In the genomic region with DNA sequence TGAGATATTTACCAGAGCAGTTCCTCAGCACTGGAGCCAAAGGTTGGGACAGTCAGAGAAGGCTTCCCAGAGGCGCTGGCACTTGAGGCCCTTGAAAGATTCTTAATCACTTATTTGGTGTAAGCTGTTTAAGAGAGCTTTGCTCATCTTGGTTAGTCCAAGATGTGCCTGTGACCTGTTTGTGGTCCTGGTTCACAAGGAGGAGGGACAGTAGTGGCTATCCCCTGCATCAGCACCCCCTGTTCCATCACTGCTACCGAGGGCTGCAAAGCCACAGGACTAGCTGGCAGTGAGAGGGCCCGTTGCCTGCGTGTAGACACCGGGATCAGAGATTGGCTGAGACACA, we compare ENCODE assay signal across 1 cellular context.
A peak's percentile ranks its signal among the peaks of the same experiment; 100 is the strongest.
TF ChIP-seq lines count a peak whose summit lies in the region.

No MANE protein-coding gene starts in this region.

TF ChIP-seq in HepG2, 621 proteins besides CTCF, POLR2A, EP300 and RAD21 (continued from another document and continues in another):
- TF ChIP-seq ZNF276 (CRISPR knock-in tag; IDR thresholded peaks at IDR 0.05; ENCODE audit: low read depth) = no peak
- no peak for TF ChIP-seq ARNT2 (CRISPR knock-in tag; IDR thresholded peaks at IDR 0.05; ENCODE audit: low read depth)
- no peak for TF ChIP-seq HHEX (CRISPR knock-in tag; IDR thresholded peaks at IDR 0.05)
- TF ChIP-seq ZEB1 (IDR thresholded peaks at IDR 0.05; ENCODE audit: insufficient replicate concordance, low read depth) = no peak
- no peak for TF ChIP-seq ZBTB7A (CRISPR knock-in tag; IDR thresholded peaks at IDR 0.05)
- TF ChIP-seq ZFP1 (CRISPR knock-in tag; IDR thresholded peaks at IDR 0.05) = no peak
- TF ChIP-seq HIVEP1 (CRISPR knock-in tag; IDR thresholded peaks at IDR 0.05) = no peak
- no peak for TF ChIP-seq ZNF337 (CRISPR knock-in tag; IDR thresholded peaks at IDR 0.05; ENCODE audit: borderline replicate concordance, low read depth)
- TF ChIP-seq ZNF878 (CRISPR knock-in tag; IDR thresholded peaks at IDR 0.05) = no peak
- TF ChIP-seq ZNF354B (CRISPR knock-in tag; IDR thresholded peaks at IDR 0.05) = 0 out of 2 replicates have a peak, but pooled peaks have one; percentile 66
- no peak for TF ChIP-seq SRY (CRISPR knock-in tag; IDR thresholded peaks at IDR 0.05)
- TF ChIP-seq HCFC1 (IDR thresholded peaks at IDR 0.05; ENCODE audit: low read depth, low read length) = no peak
- no peak; the same call in 1 of the 2 replicates for TF ChIP-seq PHF8 (CRISPR knock-in tag; IDR thresholded peaks at IDR 0.05)
- TF ChIP-seq ETV6 (CRISPR knock-in tag; conservative IDR thresholded peaks at IDR 0.05) = no peak
- TF ChIP-seq PRPF4 (IDR thresholded peaks at IDR 0.05; ENCODE audit: low read depth, low read length, poor library complexity, severe bottlenecking) = no peak
- no peak for TF ChIP-seq ARNT (IDR thresholded peaks at IDR 0.05)
- no peak; the same call in 1 of the 2 replicates for TF ChIP-seq YEATS2 (CRISPR knock-in tag; IDR thresholded peaks at IDR 0.05; ENCODE audit: borderline replicate concordance)
- TF ChIP-seq, protein P1, sequence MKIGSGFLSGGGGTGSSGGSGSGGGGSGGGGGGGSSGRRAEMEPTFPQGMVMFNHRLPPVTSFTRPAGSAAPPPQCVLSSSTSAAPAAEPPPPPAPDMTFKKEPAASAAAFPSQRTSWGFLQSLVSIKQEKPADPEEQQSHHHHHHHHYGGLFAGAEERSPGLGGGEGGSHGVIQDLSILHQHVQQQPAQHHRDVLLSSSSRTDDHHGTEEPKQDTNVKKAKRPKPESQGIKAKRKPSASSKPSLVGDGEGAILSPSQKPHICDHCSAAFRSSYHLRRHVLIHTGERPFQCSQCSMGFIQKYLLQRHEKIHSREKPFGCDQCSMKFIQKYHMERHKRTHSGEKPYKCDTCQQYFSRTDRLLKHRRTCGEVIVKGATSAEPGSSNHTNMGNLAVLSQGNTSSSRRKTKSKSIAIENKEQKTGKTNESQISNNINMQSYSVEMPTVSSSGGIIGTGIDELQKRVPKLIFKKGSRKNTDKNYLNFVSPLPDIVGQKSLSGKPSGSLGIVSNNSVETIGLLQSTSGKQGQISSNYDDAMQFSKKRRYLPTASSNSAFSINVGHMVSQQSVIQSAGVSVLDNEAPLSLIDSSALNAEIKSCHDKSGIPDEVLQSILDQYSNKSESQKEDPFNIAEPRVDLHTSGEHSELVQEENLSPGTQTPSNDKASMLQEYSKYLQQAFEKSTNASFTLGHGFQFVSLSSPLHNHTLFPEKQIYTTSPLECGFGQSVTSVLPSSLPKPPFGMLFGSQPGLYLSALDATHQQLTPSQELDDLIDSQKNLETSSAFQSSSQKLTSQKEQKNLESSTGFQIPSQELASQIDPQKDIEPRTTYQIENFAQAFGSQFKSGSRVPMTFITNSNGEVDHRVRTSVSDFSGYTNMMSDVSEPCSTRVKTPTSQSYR (CRISPR knock-in tag; IDR thresholded peaks at IDR 0.05; ENCODE audit: borderline replicate concordance) = no peak
- TF ChIP-seq ZNF7 (CRISPR knock-in tag; IDR thresholded peaks at IDR 0.05) = no peak
- no peak for TF ChIP-seq KDM1A (CRISPR knock-in tag; IDR thresholded peaks at IDR 0.05)
- TF ChIP-seq, protein P2, sequence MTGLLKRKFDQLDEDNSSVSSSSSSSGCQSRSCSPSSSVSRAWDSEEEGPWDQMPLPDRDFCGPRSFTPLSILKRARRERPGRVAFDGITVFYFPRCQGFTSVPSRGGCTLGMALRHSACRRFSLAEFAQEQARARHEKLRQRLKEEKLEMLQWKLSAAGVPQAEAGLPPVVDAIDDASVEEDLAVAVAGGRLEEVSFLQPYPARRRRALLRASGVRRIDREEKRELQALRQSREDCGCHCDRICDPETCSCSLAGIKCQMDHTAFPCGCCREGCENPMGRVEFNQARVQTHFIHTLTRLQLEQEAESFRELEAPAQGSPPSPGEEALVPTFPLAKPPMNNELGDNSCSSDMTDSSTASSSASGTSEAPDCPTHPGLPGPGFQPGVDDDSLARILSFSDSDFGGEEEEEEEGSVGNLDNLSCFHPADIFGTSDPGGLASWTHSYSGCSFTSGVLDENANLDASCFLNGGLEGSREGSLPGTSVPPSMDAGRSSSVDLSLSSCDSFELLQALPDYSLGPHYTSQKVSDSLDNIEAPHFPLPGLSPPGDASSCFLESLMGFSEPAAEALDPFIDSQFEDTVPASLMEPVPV (CRISPR knock-in tag; IDR thresholded peaks at IDR 0.05) = peak; percentile 51; the same call in 1 of the 2 replicates
- TF ChIP-seq ZFX (CRISPR knock-in tag; IDR thresholded peaks at IDR 0.05; ENCODE audit: low read depth) = peak; percentile 45; the same call in 1 of the 2 replicates
- no peak for TF ChIP-seq NR2C2 (CRISPR knock-in tag; IDR thresholded peaks at IDR 0.05; ENCODE audit: borderline replicate concordance)
- no peak for TF ChIP-seq ZNF543 (CRISPR knock-in tag; IDR thresholded peaks at IDR 0.05)
- no peak for TF ChIP-seq PRDM4 (CRISPR knock-in tag; IDR thresholded peaks at IDR 0.05; ENCODE audit: borderline replicate concordance)
- TF ChIP-seq, protein P3, sequence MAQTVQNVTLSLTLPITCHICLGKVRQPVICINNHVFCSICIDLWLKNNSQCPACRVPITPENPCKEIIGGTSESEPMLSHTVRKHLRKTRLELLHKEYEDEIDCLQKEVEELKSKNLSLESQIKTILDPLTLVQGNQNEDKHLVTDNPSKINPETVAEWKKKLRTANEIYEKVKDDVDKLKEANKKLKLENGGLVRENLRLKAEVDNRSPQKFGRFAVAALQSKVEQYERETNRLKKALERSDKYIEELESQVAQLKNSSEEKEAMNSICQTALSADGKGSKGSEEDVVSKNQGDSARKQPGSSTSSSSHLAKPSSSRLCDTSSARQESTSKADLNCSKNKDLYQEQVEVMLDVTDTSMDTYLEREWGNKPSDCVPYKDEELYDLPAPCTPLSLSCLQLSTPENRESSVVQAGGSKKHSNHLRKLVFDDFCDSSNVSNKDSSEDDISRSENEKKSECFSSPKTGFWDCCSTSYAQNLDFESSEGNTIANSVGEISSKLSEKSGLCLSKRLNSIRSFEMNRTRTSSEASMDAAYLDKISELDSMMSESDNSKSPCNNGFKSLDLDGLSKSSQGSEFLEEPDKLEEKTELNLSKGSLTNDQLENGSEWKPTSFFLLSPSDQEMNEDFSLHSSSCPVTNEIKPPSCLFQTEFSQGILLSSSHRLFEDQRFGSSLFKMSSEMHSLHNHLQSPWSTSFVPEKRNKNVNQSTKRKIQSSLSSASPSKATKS (CRISPR knock-in tag; IDR thresholded peaks at IDR 0.05) = 0 out of 2 replicates have a peak, but pooled peaks have one; percentile 39
- TF ChIP-seq ZNF431 (CRISPR knock-in tag; IDR thresholded peaks at IDR 0.05; ENCODE audit: borderline replicate concordance, low read depth) = peak; percentile 61; the same call in 1 of the 2 replicates
- TF ChIP-seq ZNF317 (CRISPR knock-in tag; IDR thresholded peaks at IDR 0.05) = no peak
- TF ChIP-seq SP4 (CRISPR knock-in tag; IDR thresholded peaks at IDR 0.05) = no peak
- no peak for TF ChIP-seq ZBTB25 (CRISPR knock-in tag; IDR thresholded peaks at IDR 0.05)
- TF ChIP-seq ZNF737 (CRISPR knock-in tag; IDR thresholded peaks at IDR 0.05; ENCODE audit: borderline replicate concordance) = 0 out of 2 replicates have a peak, but pooled peaks have one; percentile 2
- TF ChIP-seq TBX2 (CRISPR knock-in tag; IDR thresholded peaks at IDR 0.05; ENCODE audit: borderline replicate concordance) = no peak
- TF ChIP-seq FOXO1 (CRISPR knock-in tag; IDR thresholded peaks at IDR 0.05) = no peak; the same call in 1 of the 2 replicates
- TF ChIP-seq, protein P4, sequence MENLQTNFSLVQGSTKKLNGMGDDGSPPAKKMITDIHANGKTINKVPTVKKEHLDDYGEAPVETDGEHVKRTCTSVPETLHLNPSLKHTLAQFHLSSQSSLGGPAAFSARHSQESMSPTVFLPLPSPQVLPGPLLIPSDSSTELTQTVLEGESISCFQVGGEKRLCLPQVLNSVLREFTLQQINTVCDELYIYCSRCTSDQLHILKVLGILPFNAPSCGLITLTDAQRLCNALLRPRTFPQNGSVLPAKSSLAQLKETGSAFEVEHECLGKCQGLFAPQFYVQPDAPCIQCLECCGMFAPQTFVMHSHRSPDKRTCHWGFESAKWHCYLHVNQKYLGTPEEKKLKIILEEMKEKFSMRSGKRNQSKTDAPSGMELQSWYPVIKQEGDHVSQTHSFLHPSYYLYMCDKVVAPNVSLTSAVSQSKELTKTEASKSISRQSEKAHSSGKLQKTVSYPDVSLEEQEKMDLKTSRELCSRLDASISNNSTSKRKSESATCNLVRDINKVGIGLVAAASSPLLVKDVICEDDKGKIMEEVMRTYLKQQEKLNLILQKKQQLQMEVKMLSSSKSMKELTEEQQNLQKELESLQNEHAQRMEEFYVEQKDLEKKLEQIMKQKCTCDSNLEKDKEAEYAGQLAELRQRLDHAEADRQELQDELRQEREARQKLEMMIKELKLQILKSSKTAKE (CRISPR knock-in tag; IDR thresholded peaks at IDR 0.05; ENCODE audit: borderline replicate concordance) = peak; percentile 48; the same call in 1 of the 2 replicates
- 0 out of 2 replicates have a peak, but pooled peaks have one; percentile 49 for TF ChIP-seq ZNF446 (CRISPR knock-in tag; IDR thresholded peaks at IDR 0.05)
- no peak for TF ChIP-seq SRF (IDR thresholded peaks at IDR 0.05; ENCODE audit: low read depth, low read length)
- no peak for TF ChIP-seq ZKSCAN1 (IDR thresholded peaks at IDR 0.05; ENCODE audit: low read length)
- TF ChIP-seq ZNF546 (CRISPR knock-in tag; conservative IDR thresholded peaks at IDR 0.05) = 0 out of 2 replicates have a peak, but pooled peaks have one; percentile 11
- no peak for TF ChIP-seq FOXK1 (CRISPR knock-in tag; IDR thresholded peaks at IDR 0.05; ENCODE audit: borderline replicate concordance, low read depth)
- TF ChIP-seq ZNF264 (CRISPR knock-in tag; IDR thresholded peaks at IDR 0.05) = no peak
- TF ChIP-seq, protein P5, sequence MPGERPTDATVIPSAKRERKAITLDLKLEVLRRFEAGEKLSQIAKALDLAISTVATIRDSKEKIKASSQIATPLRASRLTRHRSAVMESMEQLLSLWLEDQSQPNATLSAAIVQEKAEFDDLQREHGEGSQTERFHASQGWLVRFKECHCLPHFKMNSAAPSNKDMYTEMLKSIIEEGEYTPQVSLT (CRISPR knock-in tag; IDR thresholded peaks at IDR 0.05; ENCODE audit: borderline replicate concordance, low read depth) = no peak
- no peak for TF ChIP-seq RFX3 (CRISPR knock-in tag; IDR thresholded peaks at IDR 0.05)
- 0 out of 2 replicates have a peak, but pooled peaks have one; percentile 16 for TF ChIP-seq ZBED4 (CRISPR knock-in tag; IDR thresholded peaks at IDR 0.05; ENCODE audit: borderline replicate concordance)
- no peak for TF ChIP-seq TOE1 (CRISPR knock-in tag; IDR thresholded peaks at IDR 0.05)
